Comparison of ENCODE assay signal across 1 cellular context in genomic region chrX:70026112-70026850, GRCh38.
TF ChIP-seq lines count a peak whose summit lies in the region.

No MANE protein-coding gene starts in this region.

TF ChIP-seq in HepG2, 621 proteins besides CTCF, POLR2A, EP300 and RAD21:
- TF ChIP-seq ZIK1 (CRISPR knock-in tag; IDR thresholded peaks at IDR 0.05; ENCODE audit: borderline replicate concordance, low read depth) (no peak), HOMEZ (CRISPR knock-in tag; IDR thresholded peaks at IDR 0.05; ENCODE audit: low read depth) (no peak), ZNF263 (CRISPR knock-in tag; IDR thresholded peaks at IDR 0.05) (no peak), CEBPZ (IDR thresholded peaks at IDR 0.05; ENCODE audit: low read length) (no peak), ZNF20 (CRISPR knock-in tag; IDR thresholded peaks at IDR 0.05) (no peak), RFXAP (CRISPR knock-in tag; IDR thresholded peaks at IDR 0.05; ENCODE audit: borderline replicate concordance) (no peak), PPARG (CRISPR knock-in tag; conservative IDR thresholded peaks at IDR 0.05) (no peak), SP4 (CRISPR knock-in tag; IDR thresholded peaks at IDR 0.05) (no peak), ZSCAN21 (CRISPR knock-in tag; IDR thresholded peaks at IDR 0.05; ENCODE audit: borderline replicate concordance) (no peak), AHDC1 (CRISPR knock-in tag; IDR thresholded peaks at IDR 0.05; ENCODE audit: borderline replicate concordance) (no peak), ATF4 (CRISPR knock-in tag; IDR thresholded peaks at IDR 0.05) (no peak), ZNF629 (CRISPR knock-in tag; conservative IDR thresholded peaks at IDR 0.05) (no peak), MLXIP (CRISPR knock-in tag; IDR thresholded peaks at IDR 0.05; ENCODE audit: borderline replicate concordance) (no peak), ZNF879 (CRISPR knock-in tag; IDR thresholded peaks at IDR 0.05) (no peak), ZFP37 (CRISPR knock-in tag; IDR thresholded peaks at IDR 0.05; ENCODE audit: borderline replicate concordance) (no peak), CREB3 (CRISPR knock-in tag; IDR thresholded peaks at IDR 0.05) (no peak), ZBED4 (CRISPR knock-in tag; IDR thresholded peaks at IDR 0.05; ENCODE audit: borderline replicate concordance) (no peak), GLMP (CRISPR knock-in tag; IDR thresholded peaks at IDR 0.05; ENCODE audit: borderline replicate concordance) (no peak), LRRFIP1 (CRISPR knock-in tag; conservative IDR thresholded peaks at IDR 0.05) (no peak), FOXK1 (CRISPR knock-in tag; IDR thresholded peaks at IDR 0.05; ENCODE audit: borderline replicate concordance, low read depth) (no peak)
